Comparison of ENCODE assay signal across 8 cellular contexts in the genomic region with DNA sequence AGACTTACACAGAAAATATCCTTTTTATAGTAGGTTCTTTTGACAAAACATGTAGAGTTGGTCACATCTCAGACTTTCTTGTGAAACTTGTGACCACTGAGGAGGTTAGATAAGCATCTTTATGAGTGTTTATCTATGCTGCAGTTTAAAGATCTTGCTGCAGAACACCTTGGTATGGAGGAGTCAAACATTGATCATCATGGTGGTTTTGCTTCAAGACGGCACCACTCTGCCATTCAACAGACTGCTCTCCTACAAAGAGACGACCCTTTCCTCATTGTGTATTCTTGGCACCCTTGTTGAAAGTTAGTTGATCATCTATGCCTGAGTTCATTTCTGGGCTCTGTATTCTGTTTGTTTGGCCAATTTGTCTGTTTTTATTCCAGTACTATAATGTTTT. TPM values are rescaled to one million over a fixed set of nuclear protein-coding genes. Genes with fewer than 3 reads are reported as not detected.
DNase-seq lines count a peak whose midpoint lies in the region; FAIRE-seq and TF ChIP-seq lines count a peak whose summit lies in the region.
"Not testable (repeated sequence)": the region's sequence is repeated elsewhere in the genome, so short reads cannot be mapped to it uniquely, and the experiment has no call there.
"Had no signal": no experiment of that assay in that cellular context is flagged by ENCODE, and none has a peak within 500 bp of the region (broad histone marks: within the 10 kb centered on the region; RNA-seq: fewer than 3 reads in every experiment).

No MANE protein-coding gene starts in this region.

- FAIRE-seq in HTR-8/SVneo (lab: Jason Lieb, UNC), result peak; percentile 69
- peak; percentile 96 for FAIRE-seq in astrocyte (lab: Jason Lieb, UNC)
- peak; percentile 8 for FAIRE-seq in endometrium (lab: Jason Lieb, UNC)

- H3K27me3 Mint-ChIP-seq in astrocyte (ENCODE audit: low read depth, unreplicated experiment), result not testable (repeated sequence)

- H3K27me3 ChIP-seq in ACC112 (ENCODE audit: insufficient read depth, low read length); astrocyte (ENCODE audit: insufficient read depth, low read length); skeletal muscle satellite cell (ENCODE audit: control insufficient read depth, insufficient read depth, low read length): not testable (repeated sequence)

- not testable (repeated sequence) for H3K36me3 ChIP-seq in ACC112 (ENCODE audit: insufficient read depth, low read length); astrocyte (ENCODE audit: insufficient read depth, low read length); skeletal muscle satellite cell (ENCODE audit: insufficient read depth, low read length)

- H3K4me1 Mint-ChIP-seq in astrocyte (ENCODE audit: low read depth, unreplicated experiment), result peaks cover 34% of the 10 kb centered on the region

- H3K9ac ChIP-seq in astrocyte (ENCODE audit: low read length), result not testable (repeated sequence)
- peak overlapping the region; percentile 27 for H3K9ac ChIP-seq in skeletal muscle satellite cell (ENCODE audit: low read depth, low read length)

- H2AFZ ChIP-seq in ACC112 (ENCODE audit: low read length, unreplicated experiment); astrocyte (ENCODE audit: low read depth, low read length): not testable (repeated sequence)

- H3K9me3 ChIP-seq in astrocyte (ENCODE audit: insufficient read depth, low read depth, low read length); skeletal muscle satellite cell (replicated peaks; ENCODE audit: low read length): not testable (repeated sequence)

- not testable (repeated sequence) for DNase-seq in HTR-8/SVneo (ENCODE audit: insufficient read length, low spot score); astrocyte (ENCODE audit: low read depth)
- DNase-seq in NB4 (ENCODE audit: low read depth) (peak; percentile 60), RPMI7951 (ENCODE audit: low read depth) (peak; percentile 43)

- peaks cover 32% of the 10 kb centered on the region for H4K20me1 ChIP-seq in astrocyte (ENCODE audit: insufficient read depth, low read length)

- H3K27ac Mint-ChIP-seq in astrocyte (ENCODE audit: unreplicated experiment), result not testable (repeated sequence)

- not testable (repeated sequence) for H3K4me3 Mint-ChIP-seq in astrocyte (ENCODE audit: unreplicated experiment)

- not testable (repeated sequence) for H3K36me3 Mint-ChIP-seq in astrocyte (ENCODE audit: low read depth, unreplicated experiment)

- H3K9me3 Mint-ChIP-seq in astrocyte (ENCODE audit: unreplicated experiment), result not testable (repeated sequence)

- H3K4me3 ChIP-seq in ACC112 (ENCODE audit: low read depth, low read length); NB4 (ENCODE audit: low read depth, low read length); astrocyte (ENCODE audit: insufficient read depth, low read depth, low read length); skeletal muscle satellite cell (ENCODE audit: low read length): not testable (repeated sequence)

- not testable (repeated sequence) for TF ChIP-seq POLR2A in NB4 (IDR thresholded peaks at IDR 0.05; ENCODE audit: extremely low read depth, insufficient read length)

- H3K27ac ChIP-seq in ACC112 (ENCODE audit: low read depth, low read length) (peak overlapping the region; percentile 100; the same call in 1 of the 2 replicates), astrocyte (ENCODE audit: low read depth, low read length) (peak overlapping the region; percentile 99)

- not testable (repeated sequence) for H3K4me2 ChIP-seq in astrocyte (ENCODE audit: low read length); skeletal muscle satellite cell (ENCODE audit: low read length)

- peaks cover 59% of the 10 kb centered on the region for H3K4me1 ChIP-seq in ACC112 (ENCODE audit: control insufficient read depth, insufficient read depth, low read length, unreplicated experiment)
- H3K4me1 ChIP-seq in astrocyte (ENCODE audit: insufficient read depth, low read length), result peaks cover 45% of the 10 kb centered on the region
- peaks cover 76% of the 10 kb centered on the region for H3K4me1 ChIP-seq in skeletal muscle satellite cell (ENCODE audit: control insufficient read depth, insufficient read depth, low read length)

- H3K79me2 ChIP-seq in ACC112 (ENCODE audit: control insufficient read depth, insufficient read depth, low read length, unreplicated experiment) (peaks cover 58% of the 10 kb centered on the region), astrocyte (ENCODE audit: insufficient read depth, low read length) (peaks cover 77% of the 10 kb centered on the region)

- TF ChIP-seq CTCF in NB4 (IDR thresholded peaks at IDR 0.05; ENCODE audit: low read depth, low read length); astrocyte (IDR thresholded peaks at IDR 0.05; ENCODE audit: insufficient read depth, low read depth, low read length): not testable (repeated sequence)

RNA-seq across cellular contexts. Expression of a gene that starts 20.0 kb away (rescaled TPM):
- 272 and 304 TPM in 2 replicates for total RNA-seq in RPMI7951 (2014; rRNA removed; shearing (Covaris generic))
- 417 and 467 TPM in 2 replicates for total RNA-seq in astrocyte
- total RNA-seq in skeletal muscle satellite cell (2012; rRNA removed), result 159 and 194 TPM in 2 replicates
- total RNA-seq: HepG2 had no signal
